Comparison of ENCODE assay signal across 11 cellular contexts in the genomic region with DNA sequence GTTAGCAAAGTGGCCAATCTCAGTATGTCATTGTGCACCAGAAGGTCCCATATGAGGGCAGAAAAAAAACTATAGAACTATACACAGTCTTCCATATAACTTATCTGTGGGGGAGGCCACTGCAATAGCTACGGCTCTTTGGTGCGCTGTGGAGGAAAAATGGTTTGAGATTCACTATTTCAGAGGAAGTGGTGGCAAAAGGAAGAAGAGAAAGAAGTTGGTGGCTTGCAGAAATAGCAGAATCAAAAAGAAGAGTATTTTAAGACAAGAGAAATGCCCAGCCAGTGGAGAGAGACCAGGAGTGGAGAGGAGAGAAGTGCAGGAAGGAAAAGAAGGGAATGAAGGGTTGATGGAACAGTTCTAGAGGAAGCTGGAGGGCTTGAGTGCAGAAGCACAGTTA.
A peak's percentile ranks its signal among the peaks of the same experiment; 100 is the strongest.
DNase-seq lines count a peak whose midpoint lies in the region; ATAC-seq and TF ChIP-seq lines count a peak whose summit lies in the region.
"Had no signal": no experiment of that assay in that cellular context is flagged by ENCODE, and none has a peak within 500 bp of the region (broad histone marks: within the 10 kb centered on the region; RNA-seq: fewer than 3 reads in every experiment).

No MANE protein-coding gene starts in this region.

- peak overlapping the region; percentile 96 for H3K27ac ChIP-seq in GM23248
- H3K27ac ChIP-seq: C4-2B had no signal

- peaks cover 35% of the 10 kb centered on the region for H3F3A ChIP-seq in GM23248 (ENCODE audit: insufficient read depth)

- DNase-seq in CD14-positive monocyte (ENCODE audit: low spot score) = no peak
- no peak for DNase-seq in GM23248
- DNase-seq in T-helper 2 cell treated with Interferon-gamma antibody and Interleukin-4, amounts not matched to agents 5 μg/mL and 100 μg/mL, for 36 hours (ENCODE audit: low spot score) = no peak
- DNase-seq in immature natural killer cell = no peak
- DNase-seq in GM10266 (ENCODE audit: extremely low spot score) = no peak
- DNase-seq in NCI-H2081 treated with DMSO at 0.1 percent for 48 hours (lab: John Stamatoyannopoulos, UW) = no peak
- DNase-seq: left colon, upper lobe of left lung had no signal

- H3K4me1 ChIP-seq in GM23248 (ENCODE audit: insufficient read depth) = peaks cover 45% of the 10 kb centered on the region

- in situ Hi-C loops in GM23248 (cut with MboI) = no loop called here

- peak overlapping the region; percentile 88 for H3K4me2 ChIP-seq in GM23248 (ENCODE audit: unreplicated experiment)

- intact Hi-C loops in CD14-positive monocyte (cut with micrococcal nuclease) = loop anchor here in 1 of 2 donors (5.0 kb wide), 1 partner anchor 43 kb away; no protein-coding TSS in a partner anchor

- no peaks in the 10 kb centered on the region for H3K79me2 ChIP-seq in GM23248 (ENCODE audit: insufficient read depth)

- H3K9ac ChIP-seq in GM23248 = no peak overlapping the region

- peak overlapping the region in 6 of 7 donors; percentile 2 to 86 (median 36) for H3K27ac Mint-ChIP-seq in CD14-positive monocyte
- peak overlapping the region; percentile 91 for H3K27ac Mint-ChIP-seq in T-helper 2 cell treated with Interferon-gamma antibody and Interleukin-4, amounts not matched to agents 5 μg/mL and 100 μg/mL, for 36 hours
- H3K27ac Mint-ChIP-seq in immature natural killer cell = peak overlapping the region; percentile 9 to 92 (median 70)

- 96 to 100% methylated on average over 2 of the region's 2 CpGs for WGBS in GM23248 (ENCODE audit: low coverage in 1 of 2, low lambda C conversion rate in 2 of 2, missing lambda C conversion rate in 2 of 2), 2 experiments

- H3K27me3 Mint-ChIP-seq in CD14-positive monocyte (ENCODE audit: low read depth in 3 of 3) (peaks cover 0 to 3% (median 0%) of the 10 kb centered on the region in 3 donors), immature natural killer cell (ENCODE audit: low read depth in 3 of 3) (peaks cover 0 to 2% (median 2%) of the 10 kb centered on the region in 3 donors)
- no peaks in the 10 kb centered on the region for H3K27me3 Mint-ChIP-seq in T-helper 2 cell treated with Interferon-gamma antibody and Interleukin-4, amounts not matched to agents 5 μg/mL and 100 μg/mL, for 36 hours (ENCODE audit: low read depth)

- H2AFZ ChIP-seq in GM23248 = no peak overlapping the region

- ATAC-seq in HG03460 (IDR thresholded peaks at IDR 0.05; ENCODE audit: unreplicated experiment) = no peak
- ATAC-seq: esophagus mucosa, left colon had no signal

- TF ChIP-seq CTCF in CD14-positive monocyte (IDR thresholded peaks at IDR 0.05) (no peak), GM10266 (IDR thresholded peaks at IDR 0.05; ENCODE audit: control insufficient read depth, insufficient read depth, low read depth, missing control alignments) (no peak)

- H3K4me3 Mint-ChIP-seq in CD14-positive monocyte (peak overlapping the region in 1 of 2 donors; percentile 0), immature natural killer cell (peak overlapping the region; percentile 63 to 84 (median 72))
- H3K4me3 Mint-ChIP-seq in T-helper 2 cell treated with Interferon-gamma antibody and Interleukin-4, amounts not matched to agents 5 μg/mL and 100 μg/mL, for 36 hours = peak overlapping the region; percentile 72

- H3K36me3 Mint-ChIP-seq in CD14-positive monocyte (peaks cover 24 to 37% of the 10 kb centered on the region in 2 donors), immature natural killer cell (peaks cover 0 to 12% (median 6%) of the 10 kb centered on the region in 3 donors)
- peaks cover 46% of the 10 kb centered on the region for H3K36me3 Mint-ChIP-seq in T-helper 2 cell treated with Interferon-gamma antibody and Interleukin-4, amounts not matched to agents 5 μg/mL and 100 μg/mL, for 36 hours (ENCODE audit: low read depth)

- 0 out of 2 replicates have a peak, but pooled peaks cover 6% of the 10 kb centered on the region for H3K9me2 ChIP-seq in GM23248 (ENCODE audit: insufficient read depth)

- H3K4me1 Mint-ChIP-seq in CD14-positive monocyte (peaks cover 64% of the 10 kb centered on the region), immature natural killer cell (peaks cover 83 to 92% of the 10 kb centered on the region in 2 donors)
- H3K4me1 Mint-ChIP-seq in T-helper 2 cell treated with Interferon-gamma antibody and Interleukin-4, amounts not matched to agents 5 μg/mL and 100 μg/mL, for 36 hours (ENCODE audit: low read depth) = peaks cover 80% of the 10 kb centered on the region

- H4K20me1 ChIP-seq in GM23248 (ENCODE audit: insufficient read depth) = no peaks in the 10 kb centered on the region

- H3K9me3 ChIP-seq in GM23248 (ENCODE audit: low read depth) = no peaks in the 10 kb centered on the region
- H3K9me3 ChIP-seq: upper lobe of left lung had no signal

- no peaks in the 10 kb centered on the region for H3K36me3 ChIP-seq in GM23248 (ENCODE audit: low read depth)
- H3K36me3 ChIP-seq: upper lobe of left lung had no signal

- no peak overlapping the region for H3K4me3 ChIP-seq in GM23248
- H3K4me3 ChIP-seq: upper lobe of left lung had no signal

- no peaks in the 10 kb centered on the region for H3K9me3 Mint-ChIP-seq in CD14-positive monocyte
- no peaks in the 10 kb centered on the region for H3K9me3 Mint-ChIP-seq in T-helper 2 cell treated with Interferon-gamma antibody and Interleukin-4, amounts not matched to agents 5 μg/mL and 100 μg/mL, for 36 hours
- H3K9me3 Mint-ChIP-seq in immature natural killer cell = no peaks in the 10 kb centered on the region

- H3K27me3 ChIP-seq in GM23248 (replicated peaks; ENCODE audit: insufficient read depth) = no peaks in the 10 kb centered on the region
- H3K27me3 ChIP-seq: upper lobe of left lung had no signal

Comparison
In these comparisons a context has a peak if more than half of its experiments do, and no peak if none do; other contexts are left out.
1. H3K27ac Mint-ChIP-seq: peak in every context shown above with its lines; median percentile 91 in T-helper 2 cell treated with Interferon-gamma antibody and Interleukin-4, amounts not matched to agents 5 μg/mL and 100 μg/mL, for 36 hours; 70 in immature natural killer cell; 36 in CD14-positive monocyte.